Comparison of ENCODE assay signal across 10 cellular contexts in genomic region chr21:33578959-33579542, GRCh38. TPM values are rescaled to one million over a fixed set of nuclear protein-coding genes. Genes with fewer than 3 reads are reported as not detected.
DNase-seq lines count a peak whose midpoint lies in the region; ATAC-seq, FAIRE-seq and TF ChIP-seq lines count a peak whose summit lies in the region.
"Had no signal": no experiment of that assay in that cellular context is flagged by ENCODE, and none has a peak within 500 bp of the region (broad histone marks: within the 10 kb centered on the region; RNA-seq: fewer than 3 reads in every experiment).

No MANE protein-coding gene starts in this region.

- CTCF ChIA-PET in WTC11 (lab: Charles Lee), result interaction anchor here (0.7 to 4.5 kb wide), 2 partner anchors 27 to 237 kb away, joined by 3 to 23 read pairs; no protein-coding TSS in a partner anchor

- intact Hi-C loops in CD14-positive monocyte (cut with micrococcal nuclease), result no loop called here

- ATAC-seq in WTC11, result no peak
- ATAC-seq in HG03039 (IDR thresholded peaks at IDR 0.05; ENCODE audit: unreplicated experiment), result no peak
- ATAC-seq in GM18520 (IDR thresholded peaks at IDR 0.05; ENCODE audit: unreplicated experiment), result no peak
- ATAC-seq in GM18858 (IDR thresholded peaks at IDR 0.05; ENCODE audit: unreplicated experiment), result no peak

- DNase-seq in CD14-positive monocyte (ENCODE audit: low spot score) (no peak), H54 (ENCODE audit: insufficient read length, low spot score) (no peak), WTC11 (ENCODE audit: low spot score) (no peak), immature natural killer cell (no peak), HUDEP-2 (lab: John Stamatoyannopoulos, UW; ENCODE audit: unreplicated experiment in 76 of 76) (no peak)
- DNase-seq: brain microvascular endothelial cell, H7 had no signal

- TF ChIP-seq CTCF in CD14-positive monocyte (IDR thresholded peaks at IDR 0.05) (no peak), WTC11 (IDR thresholded peaks at IDR 0.05) (no peak)

- H3K27me3 Mint-ChIP-seq in CD14-positive monocyte (ENCODE audit: low read depth in 3 of 3) (no peaks in the 10 kb centered on the region), WTC11 (ENCODE audit: low read depth) (no peaks in the 10 kb centered on the region), immature natural killer cell (ENCODE audit: low read depth in 3 of 3) (no peaks in the 10 kb centered on the region)

- POLR2A ChIA-PET in WTC11 (lab: Charles Lee), result no interaction called here

- FAIRE-seq in H54 (lab: Jason Lieb, UNC), result peak; percentile 45

- H3K4me3 Mint-ChIP-seq in CD14-positive monocyte, result no peak overlapping the region
- no peak overlapping the region for H3K4me3 Mint-ChIP-seq in WTC11
- no peak overlapping the region for H3K4me3 Mint-ChIP-seq in immature natural killer cell

- H3K27ac Mint-ChIP-seq in CD14-positive monocyte, result peak overlapping the region in 4 of 7 donors; percentile 21 to 83 (median 27)
- H3K27ac Mint-ChIP-seq in WTC11, result peak overlapping the region; percentile 88
- H3K27ac Mint-ChIP-seq in immature natural killer cell, result peak overlapping the region in 4 of 6 donors; percentile 45 to 80 (median 70)

- H3K9me3 Mint-ChIP-seq in CD14-positive monocyte, result no peaks in the 10 kb centered on the region
- no peaks in the 10 kb centered on the region for H3K9me3 Mint-ChIP-seq in WTC11
- H3K9me3 Mint-ChIP-seq in immature natural killer cell, result no peaks in the 10 kb centered on the region

- no peak for TF ChIP-seq POLR2A in H54 (IDR thresholded peaks at IDR 0.05; ENCODE audit: low read depth, low read length)

- H3K36me3 Mint-ChIP-seq in CD14-positive monocyte (peaks cover 24 to 42% of the 10 kb centered on the region in 2 donors), WTC11 (peaks cover 31% of the 10 kb centered on the region), immature natural killer cell (peaks cover 0 to 12% (median 2%) of the 10 kb centered on the region in 3 donors)

- peaks cover 12% of the 10 kb centered on the region for H3K4me1 Mint-ChIP-seq in CD14-positive monocyte
- H3K4me1 Mint-ChIP-seq in WTC11, result no peaks in the 10 kb centered on the region
- no peaks in the 10 kb centered on the region for H3K4me1 Mint-ChIP-seq in immature natural killer cell

TF ChIP-seq in WTC11, 78 proteins besides CTCF, POLR2A, EP300 and RAD21:
- TF ChIP-seq RORB (CRISPR knock-in tag; IDR thresholded peaks at IDR 0.05) (no peak), MLX (CRISPR knock-in tag; IDR thresholded peaks at IDR 0.05) (no peak), TP53 (CRISPR knock-in tag; IDR thresholded peaks at IDR 0.05) (no peak), NFE2L1 (CRISPR knock-in tag; IDR thresholded peaks at IDR 0.05) (0 out of 2 replicates have a peak, but pooled peaks have one; percentile 38)

RNA-seq across cellular contexts. Expression of gene DONSON, which starts 9.4 kb away (rescaled TPM):
- 1 to 10 TPM in 1 of 2 donors, under 1 TPM in 1; 0.94 to 1.5 TPM for polyA plus RNA-seq in CD14-positive monocyte
- total RNA-seq in WTC11 (2021), result 27.5 to 32.2 TPM (median 29.6 TPM) in 3 replicates
- polyA plus RNA-seq in immature natural killer cell, result 1 to 10 TPM; 2.3 to 3.7 (median 3.2) TPM

RNA-seq across cellular contexts. Expression of gene SON, which starts 36.2 kb away (rescaled TPM):
- polyA plus RNA-seq in CD14-positive monocyte, result 100 to 1,000 TPM; 184 to 269 TPM
- total RNA-seq in WTC11 (2021), result 259 to 309 TPM (median 274 TPM) in 3 replicates
- polyA plus RNA-seq in immature natural killer cell, result 100 to 1,000 TPM; 249 to 673 (median 267) TPM

RNA-seq across cellular contexts. Expression of gene GART, which starts 37.1 kb away (rescaled TPM):
- polyA plus RNA-seq in CD14-positive monocyte, result 10 to 100 TPM; 26.1 to 28.6 TPM
- total RNA-seq in WTC11 (2021), result 173 to 223 TPM (median 177 TPM) in 3 replicates
- 10 to 100 TPM; 26.4 to 43.8 (median 36.3) TPM for polyA plus RNA-seq in immature natural killer cell

Comparison
In these comparisons a context has a peak if more than half of its experiments do, and no peak if none do; other contexts are left out.
1. H3K27ac Mint-ChIP-seq: peak in every context shown above with its lines; median percentile 88 in WTC11; 70 in immature natural killer cell; 27 in CD14-positive monocyte.